In the genomic region with DNA sequence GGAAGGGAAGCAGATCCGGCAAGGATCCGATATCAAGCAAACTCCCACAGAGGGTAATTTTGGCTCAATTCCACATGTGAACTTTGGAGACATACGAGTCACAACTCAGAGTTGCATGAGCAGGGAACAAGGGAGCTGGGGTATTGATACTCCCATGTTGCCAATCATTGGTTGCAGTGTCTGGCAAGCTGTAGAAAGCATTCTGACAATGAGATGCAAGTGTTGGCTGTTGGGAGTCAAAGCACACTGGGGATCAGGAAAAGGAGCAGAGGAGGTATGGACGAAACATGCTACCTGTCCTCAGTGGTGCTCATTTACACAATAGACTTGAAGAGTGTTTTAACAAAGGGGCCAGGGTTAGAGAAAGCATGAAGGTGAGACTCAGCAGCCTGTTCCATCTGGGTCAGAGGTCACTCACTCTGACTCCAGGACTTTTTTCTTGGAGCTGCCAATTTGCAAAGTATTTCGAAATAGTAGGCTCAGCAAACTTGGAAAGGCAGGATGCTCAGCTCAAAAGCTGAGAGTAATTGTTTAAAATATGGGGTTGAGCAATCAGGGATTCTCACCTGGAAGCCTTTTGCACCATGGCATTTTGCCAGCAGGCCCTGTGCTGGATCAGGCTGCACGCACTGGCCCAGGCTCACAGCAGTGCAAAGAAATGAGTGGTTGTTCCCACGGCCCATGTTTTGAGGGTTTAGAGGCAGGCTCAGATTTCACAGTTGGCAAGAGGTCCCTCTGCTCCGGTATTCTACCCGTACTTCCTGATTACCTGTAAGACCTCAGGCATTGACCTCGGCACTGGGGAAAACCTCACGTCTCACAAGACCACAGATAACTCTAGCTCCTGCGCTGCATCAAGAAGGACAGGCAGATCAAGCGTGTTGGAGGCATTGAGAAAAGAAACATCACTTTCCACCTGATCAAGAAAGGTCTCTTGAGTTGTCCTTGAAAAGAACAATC, we compare ENCODE assay signal across 1 cellular context.
A peak's percentile ranks its signal among the peaks of the same experiment; 100 is the strongest.
TF ChIP-seq lines count a peak whose summit lies in the region.

No MANE protein-coding gene starts in this region.

TF ChIP-seq in HepG2, 621 proteins besides CTCF, POLR2A, EP300 and RAD21 (continued from another document and continues in another):
- peak; percentile 90 for TF ChIP-seq ZSCAN25 (CRISPR knock-in tag; IDR thresholded peaks at IDR 0.05)
- TF ChIP-seq MTA3 (CRISPR knock-in tag; IDR thresholded peaks at IDR 0.05): no peak
- 0 out of 2 replicates have a peak, but pooled peaks have one; percentile 10 for TF ChIP-seq ZNF460 (CRISPR knock-in tag; IDR thresholded peaks at IDR 0.05; ENCODE audit: borderline replicate concordance)
- TF ChIP-seq, protein P1, sequence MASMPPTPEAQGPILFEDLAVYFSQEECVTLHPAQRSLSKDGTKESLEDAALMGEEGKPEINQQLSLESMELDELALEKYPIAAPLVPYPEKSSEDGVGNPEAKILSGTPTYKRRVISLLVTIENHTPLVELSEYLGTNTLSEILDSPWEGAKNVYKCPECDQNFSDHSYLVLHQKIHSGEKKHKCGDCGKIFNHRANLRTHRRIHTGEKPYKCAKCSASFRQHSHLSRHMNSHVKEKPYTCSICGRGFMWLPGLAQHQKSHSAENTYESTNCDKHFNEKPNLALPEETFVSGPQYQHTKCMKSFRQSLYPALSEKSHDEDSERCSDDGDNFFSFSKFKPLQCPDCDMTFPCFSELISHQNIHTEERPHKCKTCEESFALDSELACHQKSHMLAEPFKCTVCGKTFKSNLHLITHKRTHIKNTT (CRISPR knock-in tag; IDR thresholded peaks at IDR 0.05): no peak
- TF ChIP-seq TBL1XR1 (IDR thresholded peaks at IDR 0.05; ENCODE audit: borderline replicate concordance, low read length, partially characterized antibody): no peak
- no peak for TF ChIP-seq TMF1 (CRISPR knock-in tag; IDR thresholded peaks at IDR 0.05; ENCODE audit: low read depth)
- TF ChIP-seq, protein P2, sequence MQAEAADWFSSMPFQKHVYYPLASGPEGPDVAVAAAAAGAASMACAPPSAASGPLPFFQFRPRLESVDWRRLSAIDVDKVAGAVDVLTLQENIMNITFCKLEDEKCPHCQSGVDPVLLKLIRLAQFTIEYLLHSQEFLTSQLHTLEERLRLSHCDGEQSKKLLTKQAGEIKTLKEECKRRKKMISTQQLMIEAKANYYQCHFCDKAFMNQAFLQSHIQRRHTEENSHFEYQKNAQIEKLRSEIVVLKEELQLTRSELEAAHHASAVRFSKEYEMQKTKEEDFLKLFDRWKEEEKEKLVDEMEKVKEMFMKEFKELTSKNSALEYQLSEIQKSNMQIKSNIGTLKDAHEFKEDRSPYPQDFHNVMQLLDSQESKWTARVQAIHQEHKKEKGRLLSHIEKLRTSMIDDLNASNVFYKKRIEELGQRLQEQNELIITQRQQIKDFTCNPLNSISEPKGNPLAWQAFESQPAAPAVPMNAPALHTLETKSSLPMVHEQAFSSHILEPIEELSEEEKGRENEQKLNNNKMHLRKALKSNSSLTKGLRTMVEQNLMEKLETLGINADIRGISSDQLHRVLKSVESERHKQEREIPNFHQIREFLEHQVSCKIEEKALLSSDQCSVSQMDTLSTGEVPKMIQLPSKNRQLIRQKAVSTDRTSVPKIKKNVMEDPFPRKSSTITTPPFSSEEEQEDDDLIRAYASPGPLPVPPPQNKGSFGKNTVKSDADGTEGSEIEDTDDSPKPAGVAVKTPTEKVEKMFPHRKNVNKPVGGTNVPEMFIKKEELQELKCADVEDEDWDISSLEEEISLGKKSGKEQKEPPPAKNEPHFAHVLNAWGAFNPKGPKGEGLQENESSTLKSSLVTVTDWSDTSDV (CRISPR knock-in tag; IDR thresholded peaks at IDR 0.05): no peak
- TF ChIP-seq KAT7 (CRISPR knock-in tag; IDR thresholded peaks at IDR 0.05; ENCODE audit: borderline replicate concordance): 0 out of 2 replicates have a peak, but pooled peaks have one; percentile 59
- TF ChIP-seq HNRNPK (IDR thresholded peaks at IDR 0.05; ENCODE audit: low read depth, low read length, poor library complexity, severe bottlenecking): no peak
- TF ChIP-seq, protein P3, sequence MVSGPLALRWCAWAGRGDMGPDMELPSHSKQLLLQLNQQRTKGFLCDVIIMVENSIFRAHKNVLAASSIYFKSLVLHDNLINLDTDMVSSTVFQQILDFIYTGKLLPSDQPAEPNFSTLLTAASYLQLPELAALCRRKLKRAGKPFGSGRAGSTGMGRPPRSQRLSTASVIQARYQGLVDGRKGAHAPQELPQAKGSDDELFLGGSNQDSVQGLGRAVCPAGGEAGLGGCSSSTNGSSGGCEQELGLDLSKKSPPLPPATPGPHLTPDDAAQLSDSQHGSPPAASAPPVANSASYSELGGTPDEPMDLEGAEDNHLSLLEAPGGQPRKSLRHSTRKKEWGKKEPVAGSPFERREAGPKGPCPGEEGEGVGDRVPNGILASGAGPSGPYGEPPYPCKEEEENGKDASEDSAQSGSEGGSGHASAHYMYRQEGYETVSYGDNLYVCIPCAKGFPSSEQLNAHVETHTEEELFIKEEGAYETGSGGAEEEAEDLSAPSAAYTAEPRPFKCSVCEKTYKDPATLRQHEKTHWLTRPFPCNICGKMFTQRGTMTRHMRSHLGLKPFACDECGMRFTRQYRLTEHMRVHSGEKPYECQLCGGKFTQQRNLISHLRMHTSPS (CRISPR knock-in tag; IDR thresholded peaks at IDR 0.05; ENCODE audit: low read depth): peak; percentile 76
- peak; percentile 70; the same call in 1 of the 2 replicates for TF ChIP-seq ZBTB26 (CRISPR knock-in tag; IDR thresholded peaks at IDR 0.05; ENCODE audit: borderline replicate concordance)
- TF ChIP-seq ZNF660 (CRISPR knock-in tag; IDR thresholded peaks at IDR 0.05; ENCODE audit: borderline replicate concordance, low read depth): no peak
- TF ChIP-seq ZNF556 (CRISPR knock-in tag; IDR thresholded peaks at IDR 0.05; ENCODE audit: borderline replicate concordance): no peak
- TF ChIP-seq RNF2 (conservative IDR thresholded peaks at IDR 0.05; ENCODE audit: low read depth): no peak
- peak; percentile 88 for TF ChIP-seq ZNF230 (CRISPR knock-in tag; IDR thresholded peaks at IDR 0.05)
- TF ChIP-seq TCF7 (IDR thresholded peaks at IDR 0.05; ENCODE audit: low read depth): peak; percentile 90
- peak; percentile 56; the same call in 1 of the 2 replicates for TF ChIP-seq IRX3 (CRISPR knock-in tag; IDR thresholded peaks at IDR 0.05; ENCODE audit: borderline replicate concordance, low read depth)
- no peak for TF ChIP-seq ZNF776 (CRISPR knock-in tag; IDR thresholded peaks at IDR 0.05)
- TF ChIP-seq MBNL3 (CRISPR knock-in tag; conservative IDR thresholded peaks at IDR 0.05): no peak
- TF ChIP-seq TCF7L2 (IDR thresholded peaks at IDR 0.05; ENCODE audit: low read depth, low read length): no peak; the same call in 1 of the 2 replicates
- TF ChIP-seq NFE2 (CRISPR knock-in tag; IDR thresholded peaks at IDR 0.05): no peak
- TF ChIP-seq NONO (IDR thresholded peaks at IDR 0.05): no peak
- TF ChIP-seq NONO (CRISPR knock-in tag; conservative IDR thresholded peaks at IDR 0.05): peak; percentile 81
- peak; percentile 71; the same call in 1 of the 2 replicates for TF ChIP-seq SMAD3 (CRISPR knock-in tag; IDR thresholded peaks at IDR 0.05)
- TF ChIP-seq MAFG (CRISPR knock-in tag; IDR thresholded peaks at IDR 0.05): no peak
- no peak for TF ChIP-seq GRHL1 (CRISPR knock-in tag; conservative IDR thresholded peaks at IDR 0.05)
- TF ChIP-seq MAF1 (CRISPR knock-in tag; IDR thresholded peaks at IDR 0.05; ENCODE audit: borderline replicate concordance): 0 out of 2 replicates have a peak, but pooled peaks have one; percentile 69
- peak; percentile 82; the same call in 1 of the 2 replicates for TF ChIP-seq ZNF101 (CRISPR knock-in tag; IDR thresholded peaks at IDR 0.05; ENCODE audit: borderline replicate concordance, low read depth)
- TF ChIP-seq, protein P4, sequence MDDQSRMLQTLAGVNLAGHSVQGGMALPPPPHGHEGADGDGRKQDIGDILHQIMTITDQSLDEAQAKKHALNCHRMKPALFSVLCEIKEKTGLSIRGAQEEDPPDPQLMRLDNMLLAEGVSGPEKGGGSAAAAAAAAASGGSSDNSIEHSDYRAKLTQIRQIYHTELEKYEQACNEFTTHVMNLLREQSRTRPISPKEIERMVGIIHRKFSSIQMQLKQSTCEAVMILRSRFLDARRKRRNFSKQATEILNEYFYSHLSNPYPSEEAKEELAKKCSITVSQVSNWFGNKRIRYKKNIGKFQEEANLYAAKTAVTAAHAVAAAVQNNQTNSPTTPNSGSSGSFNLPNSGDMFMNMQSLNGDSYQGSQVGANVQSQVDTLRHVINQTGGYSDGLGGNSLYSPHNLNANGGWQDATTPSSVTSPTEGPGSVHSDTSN (CRISPR knock-in tag; IDR thresholded peaks at IDR 0.05; ENCODE audit: borderline replicate concordance): no peak
- peak; percentile 60 for TF ChIP-seq ZNF777 (CRISPR knock-in tag; IDR thresholded peaks at IDR 0.05)
- TF ChIP-seq NCOA5 (CRISPR knock-in tag; IDR thresholded peaks at IDR 0.05): no peak
- TF ChIP-seq ZFP62 (CRISPR knock-in tag; IDR thresholded peaks at IDR 0.05): no peak
- TF ChIP-seq TP53 (CRISPR knock-in tag; conservative IDR thresholded peaks at IDR 0.05): no peak; the same call in 1 of the 2 replicates
- no peak for TF ChIP-seq FOXA1 (IDR thresholded peaks at IDR 0.05)
- peak; percentile 6 for TF ChIP-seq FOXA1 (CRISPR knock-in tag; IDR thresholded peaks at IDR 0.05)
- TF ChIP-seq, protein P5, sequence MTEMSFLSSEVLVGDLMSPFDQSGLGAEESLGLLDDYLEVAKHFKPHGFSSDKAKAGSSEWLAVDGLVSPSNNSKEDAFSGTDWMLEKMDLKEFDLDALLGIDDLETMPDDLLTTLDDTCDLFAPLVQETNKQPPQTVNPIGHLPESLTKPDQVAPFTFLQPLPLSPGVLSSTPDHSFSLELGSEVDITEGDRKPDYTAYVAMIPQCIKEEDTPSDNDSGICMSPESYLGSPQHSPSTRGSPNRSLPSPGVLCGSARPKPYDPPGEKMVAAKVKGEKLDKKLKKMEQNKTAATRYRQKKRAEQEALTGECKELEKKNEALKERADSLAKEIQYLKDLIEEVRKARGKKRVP (CRISPR knock-in tag; IDR thresholded peaks at IDR 0.05): 0 out of 4 replicates have a peak, but pooled peaks of 1 of the 2 experiments have one; percentile 25
- TF ChIP-seq, protein P6, sequence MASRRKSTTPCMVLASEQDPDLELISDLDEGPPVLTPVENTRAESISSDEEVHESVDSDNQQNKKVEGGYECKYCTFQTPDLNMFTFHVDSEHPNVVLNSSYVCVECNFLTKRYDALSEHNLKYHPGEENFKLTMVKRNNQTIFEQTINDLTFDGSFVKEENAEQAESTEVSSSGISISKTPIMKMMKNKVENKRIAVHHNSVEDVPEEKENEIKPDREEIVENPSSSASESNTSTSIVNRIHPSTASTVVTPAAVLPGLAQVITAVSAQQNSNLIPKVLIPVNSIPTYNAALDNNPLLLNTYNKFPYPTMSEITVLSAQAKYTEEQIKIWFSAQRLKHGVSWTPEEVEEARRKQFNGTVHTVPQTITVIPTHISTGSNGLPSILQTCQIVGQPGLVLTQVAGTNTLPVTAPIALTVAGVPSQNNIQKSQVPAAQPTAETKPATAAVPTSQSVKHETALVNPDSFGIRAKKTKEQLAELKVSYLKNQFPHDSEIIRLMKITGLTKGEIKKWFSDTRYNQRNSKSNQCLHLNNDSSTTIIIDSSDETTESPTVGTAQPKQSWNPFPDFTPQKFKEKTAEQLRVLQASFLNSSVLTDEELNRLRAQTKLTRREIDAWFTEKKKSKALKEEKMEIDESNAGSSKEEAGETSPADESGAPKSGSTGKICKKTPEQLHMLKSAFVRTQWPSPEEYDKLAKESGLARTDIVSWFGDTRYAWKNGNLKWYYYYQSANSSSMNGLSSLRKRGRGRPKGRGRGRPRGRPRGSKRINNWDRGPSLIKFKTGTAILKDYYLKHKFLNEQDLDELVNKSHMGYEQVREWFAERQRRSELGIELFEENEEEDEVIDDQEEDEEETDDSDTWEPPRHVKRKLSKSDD (CRISPR knock-in tag; IDR thresholded peaks at IDR 0.05; ENCODE audit: low read depth): no peak; the same call in 1 of the 2 replicates
- TF ChIP-seq ARID4A (CRISPR knock-in tag; IDR thresholded peaks at IDR 0.05; ENCODE audit: borderline replicate concordance): peak; percentile 45; the same call in 1 of the 2 replicates
